ENCODE assay signal across 2 cellular contexts in genomic region chr10:79376751-79377556, GRCh38.
TF ChIP-seq lines count a peak whose summit lies in the region.

No MANE protein-coding gene starts in this region.

TF ChIP-seq in IMR-90, 13 proteins besides CTCF, POLR2A, EP300 and RAD21:
- TF ChIP-seq ELK1 (IDR thresholded peaks at IDR 0.05; ENCODE audit: borderline replicate concordance, low read depth, low read length): no peak

TF ChIP-seq in HepG2, 621 proteins besides CTCF, POLR2A, EP300 and RAD21:
- TF ChIP-seq ZNF776 (CRISPR knock-in tag; IDR thresholded peaks at IDR 0.05) (no peak), ZNF276 (CRISPR knock-in tag; IDR thresholded peaks at IDR 0.05; ENCODE audit: low read depth) (no peak), FIP1L1 (IDR thresholded peaks at IDR 0.05; ENCODE audit: borderline replicate concordance, insufficient read depth, low read depth, low read length) (no peak), PHB2 (IDR thresholded peaks at IDR 0.05; ENCODE audit: partially characterized antibody) (peak; percentile 32), ZNF687 (CRISPR knock-in tag; IDR thresholded peaks at IDR 0.05) (peak; percentile 22; the same call in 1 of the 2 replicates), ARNT (IDR thresholded peaks at IDR 0.05) (peak; percentile 81; the same call in 1 of the 2 replicates), ZNF282 (IDR thresholded peaks at IDR 0.05; ENCODE audit: partially characterized antibody) (peak; percentile 66), GRHL1 (CRISPR knock-in tag; conservative IDR thresholded peaks at IDR 0.05) (no peak), SOX6 (IDR thresholded peaks at IDR 0.05) (peak; percentile 45; the same call in 1 of the 2 replicates), SOX6 (CRISPR knock-in tag; IDR thresholded peaks at IDR 0.05) (no peak), NBN (conservative IDR thresholded peaks at IDR 0.05) (0 out of 2 replicates have a peak, but pooled peaks have one; percentile 26), PBX3 (CRISPR knock-in tag; IDR thresholded peaks at IDR 0.05; ENCODE audit: borderline replicate concordance) (no peak), ZNF646 (CRISPR knock-in tag; IDR thresholded peaks at IDR 0.05) (peak; percentile 30; the same call in 1 of the 2 replicates), PRDM10 (CRISPR knock-in tag; IDR thresholded peaks at IDR 0.05; ENCODE audit: low read depth) (no peak), MNT (IDR thresholded peaks at IDR 0.05) (peak; percentile 98), CEBPG (CRISPR knock-in tag; IDR thresholded peaks at IDR 0.05) (no peak), ZNF207 (IDR thresholded peaks at IDR 0.05; ENCODE audit: borderline replicate concordance) (0 out of 2 replicates have a peak, but pooled peaks have one; percentile 20), ATF7 (IDR thresholded peaks at IDR 0.05) (0 out of 2 replicates have a peak, but pooled peaks have one; percentile 17), ATF7 (CRISPR knock-in tag; IDR thresholded peaks at IDR 0.05) (no peak), ZFX (CRISPR knock-in tag; IDR thresholded peaks at IDR 0.05; ENCODE audit: low read depth) (peak; percentile 36; the same call in 1 of the 2 replicates), LCORL (IDR thresholded peaks at IDR 0.05) (peak; percentile 34; the same call in 1 of the 2 replicates), LCORL (CRISPR knock-in tag; IDR thresholded peaks at IDR 0.05) (no peak), SP1 (IDR thresholded peaks at IDR 0.05) (0 out of 2 replicates have a peak, but pooled peaks have one; percentile 11), SP1 (CRISPR knock-in tag; IDR thresholded peaks at IDR 0.05) (no peak), BRD4 (CRISPR knock-in tag; IDR thresholded peaks at IDR 0.05) (no peak), FOXK2 (IDR thresholded peaks at IDR 0.05) (0 out of 2 replicates have a peak, but pooled peaks have one; percentile 16)
